Comparison of ENCODE assay signal across 12 cellular contexts in genomic region chr20:41174373-41174772, GRCh38. TPM values are rescaled to one million over a fixed set of nuclear protein-coding genes. Genes with fewer than 3 reads are reported as not detected.
DNase-seq lines count a peak whose midpoint lies in the region; ATAC-seq and TF ChIP-seq lines count a peak whose summit lies in the region.
"Had no signal": no experiment of that assay in that cellular context is flagged by ENCODE, and none has a peak within 500 bp of the region (broad histone marks: within the 10 kb centered on the region; RNA-seq: fewer than 3 reads in every experiment).

No MANE protein-coding gene starts in this region.

- no peak for TF ChIP-seq POLR2A in tibial nerve (IDR thresholded peaks at IDR 0.05)

- TF ChIP-seq CTCF in tibial nerve (IDR thresholded peaks at IDR 0.05) = no peak

- H3K4me3 Mint-ChIP-seq in activated naive CD8-positive, alpha-beta T cell = no peak overlapping the region
- H3K4me3 Mint-ChIP-seq in activated naive CD8-positive, alpha-beta T cell treated with anti-CD3 and anti-CD28 coated beads, Interleukin-2, amount 50 U/mL, for 24 hours = no peak overlapping the region

- H3K9me3 Mint-ChIP-seq in activated naive CD8-positive, alpha-beta T cell (ENCODE audit: low read depth) = no peaks in the 10 kb centered on the region
- no peaks in the 10 kb centered on the region for H3K9me3 Mint-ChIP-seq in activated naive CD8-positive, alpha-beta T cell treated with anti-CD3 and anti-CD28 coated beads, Interleukin-2, amount 50 U/mL, for 24 hours

- peak overlapping the region; percentile 79 for H3K27ac Mint-ChIP-seq in activated naive CD8-positive, alpha-beta T cell
- H3K27ac Mint-ChIP-seq in activated naive CD8-positive, alpha-beta T cell treated with anti-CD3 and anti-CD28 coated beads, Interleukin-2, amount 50 U/mL, for 24 hours = no peak overlapping the region

- H3K4me3 ChIP-seq in adipocyte (ENCODE audit: low read length) = no peak overlapping the region
- no peak overlapping the region for H3K4me3 ChIP-seq in muscle layer of colon (ENCODE audit: low read depth in 1 of 2, low read length in 2 of 2)
- H3K4me3 ChIP-seq in tibial nerve = no peak overlapping the region
- H3K4me3 ChIP-seq: MG63, SJCRH30 had no signal

- peak overlapping the region; percentile 12 for H3K27ac ChIP-seq in muscle layer of colon (ENCODE audit: low read depth, low read length)
- H3K27ac ChIP-seq in tibial nerve = peak overlapping the region; percentile 60 to 84 (median 74)
- H3K27ac ChIP-seq: SJCRH30 had no signal

- H3K27me3 ChIP-seq in adipocyte (replicated peaks; ENCODE audit: control insufficient read depth, insufficient read depth, low read length) (no peaks in the 10 kb centered on the region), muscle layer of colon (ENCODE audit: control insufficient read depth in 1 of 2, insufficient read depth in 2 of 2, low read length in 2 of 2) (no peaks in the 10 kb centered on the region), tibial nerve (no peaks in the 10 kb centered on the region)
- H3K27me3 ChIP-seq: MG63, SJCRH30 had no signal

- ATAC-seq in activated naive CD8-positive, alpha-beta T cell treated with anti-CD3 and anti-CD28 coated beads, Interleukin-2, amount 50 U/mL, for 24 hours = no peak
- no peak for ATAC-seq in GM21723 (IDR thresholded peaks at IDR 0.05; ENCODE audit: unreplicated experiment)

- peaks cover 57% of the 10 kb centered on the region for H3K36me3 ChIP-seq in adipocyte (ENCODE audit: control insufficient read depth, insufficient read depth, low read length, severe bottlenecking)
- H3K36me3 ChIP-seq in muscle layer of colon (ENCODE audit: insufficient read depth, low read length) = peaks cover 37% of the 10 kb centered on the region
- H3K36me3 ChIP-seq in tibial nerve = peaks cover 0 to 59% (median 4%) of the 10 kb centered on the region in 3 donors

- no peaks in the 10 kb centered on the region for H3K27me3 Mint-ChIP-seq in activated naive CD8-positive, alpha-beta T cell
- no peaks in the 10 kb centered on the region for H3K27me3 Mint-ChIP-seq in activated naive CD8-positive, alpha-beta T cell treated with anti-CD3 and anti-CD28 coated beads, Interleukin-2, amount 50 U/mL, for 24 hours

- no peaks in the 10 kb centered on the region for H3K9me3 ChIP-seq in adipocyte (ENCODE audit: control insufficient read depth, low read length)
- no peaks in the 10 kb centered on the region for H3K9me3 ChIP-seq in muscle layer of colon (ENCODE audit: low read length)
- H3K9me3 ChIP-seq in tibial nerve = no peaks in the 10 kb centered on the region
- H3K9me3 ChIP-seq: MG63, SJCRH30 had no signal

- no peaks in the 10 kb centered on the region for H3K36me3 Mint-ChIP-seq in activated naive CD8-positive, alpha-beta T cell
- H3K36me3 Mint-ChIP-seq in activated naive CD8-positive, alpha-beta T cell treated with anti-CD3 and anti-CD28 coated beads, Interleukin-2, amount 50 U/mL, for 24 hours (ENCODE audit: low read depth) = peaks cover 59% of the 10 kb centered on the region

- H3K4me1 Mint-ChIP-seq in activated naive CD8-positive, alpha-beta T cell (ENCODE audit: low read depth) = peaks cover 38% of the 10 kb centered on the region
- H3K4me1 Mint-ChIP-seq in activated naive CD8-positive, alpha-beta T cell treated with anti-CD3 and anti-CD28 coated beads, Interleukin-2, amount 50 U/mL, for 24 hours = peaks cover 16% of the 10 kb centered on the region

- no peak for TF ChIP-seq EP300 in tibial nerve (IDR thresholded peaks at IDR 0.05)

- no peak for DNase-seq in activated naive CD8-positive, alpha-beta T cell treated with anti-CD3 and anti-CD28 coated beads, Interleukin-2, amount 50 U/mL, for 24 hours
- DNase-seq in adipocyte (ENCODE audit: low read depth) (no peak), tibial nerve (ENCODE audit: low spot score in 2 of 2) (peak in 1 of 2 donors; percentile 5), germinal center (ENCODE audit: low spot score) (no peak), HuH-7 (ENCODE audit: low spot score) (no peak)
- DNase-seq: MG63, NCI-H345, trophoblast cell had no signal

- H3K4me1 ChIP-seq in adipocyte (ENCODE audit: control insufficient read depth, insufficient read depth, low read length) (peaks cover 65% of the 10 kb centered on the region), muscle layer of colon (ENCODE audit: insufficient read depth, low read length) (peaks cover 48% of the 10 kb centered on the region), tibial nerve (peaks cover 0 to 78% (median 37%) of the 10 kb centered on the region in 4 donors)

- H3K9ac ChIP-seq in adipocyte (ENCODE audit: low read length) = peak overlapping the region; percentile 39
- H3K9ac ChIP-seq in muscle layer of colon (ENCODE audit: low read length) = no peak overlapping the region

- WGBS in tibial nerve, 2 donors = 93 to 94% methylated on average over 10 of the region's 10 CpGs

RNA-seq across cellular contexts. Expression of gene PLCG1, which starts 37.0 kb away (rescaled TPM):
- 100 to 1,000 TPM; 127 to 165 (median 144) TPM for total RNA-seq in tibial nerve
